17 cellular contexts compared by ENCODE assay signal in genomic region chr1:184937729-184938128, GRCh38. TPM values are rescaled to one million over a fixed set of nuclear protein-coding genes. Genes with fewer than 3 reads are reported as not detected.
DNase-seq lines count a peak whose midpoint lies in the region; ATAC-seq, FAIRE-seq and TF ChIP-seq lines count a peak whose summit lies in the region.
"Had no signal": no experiment of that assay in that cellular context is flagged by ENCODE, and none has a peak within 500 bp of the region (broad histone marks: within the 10 kb centered on the region; RNA-seq: fewer than 3 reads in every experiment).

No MANE protein-coding gene starts in this region.

- no peaks in the 10 kb centered on the region for H3K9me1 ChIP-seq in K562 (ENCODE audit: control insufficient read depth, insufficient read depth, low read length)

- no peak overlapping the region for H3K4me3 Mint-ChIP-seq in stimulated activated memory B cell treated with anti-CD40 and anti-IgM and Interleukin-4, amounts not matched to agents 10 μg/mL and 1 μg/mL and 100 μg/mL, for 72 hours
- H3K4me3 Mint-ChIP-seq: CD8-positive, alpha-beta T cell had no signal

- H3K9me2 ChIP-seq in Karpas-422 (replicated peaks; ENCODE audit: insufficient read depth, low read length): no peaks in the 10 kb centered on the region

- no peak for TF ChIP-seq POLR2A in GM12892 (IDR thresholded peaks at IDR 0.05; ENCODE audit: low read depth, low read length)
- TF ChIP-seq POLR2A in K562 (conservative IDR thresholded peaks at IDR 0.05): no peak

- peak overlapping the region; percentile 9 for H3K4me2 ChIP-seq in Karpas-422 (ENCODE audit: low read depth, low read length, poor library complexity, severe bottlenecking)
- H3K4me2 ChIP-seq in K562 (ENCODE audit: insufficient read depth, low read length): no peak overlapping the region
- H3K4me2 ChIP-seq: BLaER1 treated with 17β-estradiol and CSF1 and Interleukin-3, amounts not matched to agents 10 nM and 100 nM had no signal

- no TSS peak for BruUV-seq in K562 (replicated peaks; lab: Mats Ljungman, UMichigan)

- H3K79me2 ChIP-seq in Karpas-422 (ENCODE audit: low read length): peaks cover 74% of the 10 kb centered on the region
- no peaks in the 10 kb centered on the region; the same call in 2 of the 3 replicates for H3K79me2 ChIP-seq in K562 (ENCODE audit: control insufficient read depth, insufficient read depth, low read length)

- POLR2A ChIA-PET in K562 (lab: Yijun Ruan, JAX): interaction anchor here (0.8 to 1.7 kb wide), 3 partner anchors 8 to 21 kb away, joined by 3 to 4 read pairs (median 3); no protein-coding TSS in a partner anchor

- peaks cover 22% of the 10 kb centered on the region for H3K4me1 Mint-ChIP-seq in stimulated activated memory B cell treated with anti-CD40 and anti-IgM and Interleukin-4, amounts not matched to agents 10 μg/mL and 1 μg/mL and 100 μg/mL, for 72 hours

- no peaks in the 10 kb centered on the region for H4K20me1 ChIP-seq in Karpas-422 (ENCODE audit: insufficient read depth, low read depth, low read length)
- H4K20me1 ChIP-seq in K562 (replicated peaks; ENCODE audit: control insufficient read depth, insufficient read depth, low read length): peaks cover 13% of the 10 kb centered on the region; the same call in 1 of the 2 replicates
- H4K20me1 ChIP-seq: BLaER1 treated with 17β-estradiol and CSF1 and Interleukin-3, amounts not matched to agents 10 nM and 100 nM had no signal

- H3K4me1 ChIP-seq in Karpas-422 (ENCODE audit: low read length) (peaks cover 47% of the 10 kb centered on the region), K562 (replicated peaks in 1 of 2; ENCODE audit: control insufficient read depth in 2 of 2, insufficient read depth in 2 of 2, low read length in 2 of 2) (no peaks in the 10 kb centered on the region), SJCRH30 (no peaks in the 10 kb centered on the region)

- H2AFZ ChIP-seq in Karpas-422 (ENCODE audit: low read length) (no peak overlapping the region), K562 (ENCODE audit: low read depth, low read length) (no peak overlapping the region)

- TF ChIP-seq CTCF in K562 (IDR thresholded peaks at IDR 0.05 in 2 of 3, conservative IDR thresholded peaks at IDR 0.05 in 1 of 3; ENCODE audit: insufficient read depth in 2 of 3, low read depth in 1 of 3, low read length in 3 of 3): no peak

- ATAC-seq in K562: no peak
- no peak for ATAC-seq in stimulated activated memory B cell treated with anti-CD40 and anti-IgM and Interleukin-4, amounts not matched to agents 10 μg/mL and 1 μg/mL and 100 μg/mL, for 72 hours
- ATAC-seq: CD8-positive, alpha-beta T cell; HCT116; PC-3 had no signal

- H3K9me3 ChIP-seq in Karpas-422 (ENCODE audit: low read length) (no peaks in the 10 kb centered on the region), K562 (replicated peaks; ENCODE audit: control insufficient read depth, insufficient read depth, low read depth, low read length) (no peaks in the 10 kb centered on the region), SJCRH30 (replicated peaks) (no peaks in the 10 kb centered on the region)

- TF ChIP-seq RAD21 in K562 (CRISPR knock-in tag; conservative IDR thresholded peaks at IDR 0.05 in 1 of 2, IDR thresholded peaks at IDR 0.05 in 1 of 2): no peak

- H3K4me3 ChIP-seq in Karpas-422 (ENCODE audit: low read length): no peak overlapping the region
- H3K4me3 ChIP-seq in K562: no peak overlapping the region
- H3K4me3 ChIP-seq in SJCRH30: no peak overlapping the region
- H3K4me3 ChIP-seq: BLaER1 treated with 17β-estradiol and CSF1 and Interleukin-3, amounts not matched to agents 10 nM and 100 nM had no signal

- peaks cover 2% of the 10 kb centered on the region for H3K9me3 Mint-ChIP-seq in stimulated activated memory B cell treated with anti-CD40 and anti-IgM and Interleukin-4, amounts not matched to agents 10 μg/mL and 1 μg/mL and 100 μg/mL, for 72 hours

- CTCF ChIA-PET in K562 (lab: Yijun Ruan, JAX; ENCODE audit: low intra/inter-chr PET ratio): no interaction called here

- TF ChIP-seq EP300 in K562 (IDR thresholded peaks at IDR 0.05; ENCODE audit: low read length): no peak

- DNase-seq in GM12892 (ENCODE audit: insufficient read length): no peak
- DNase-seq in Karpas-422: no peak
- DNase-seq in K562 (ENCODE audit: extremely low read depth in 1 of 4, low spot score in 3 of 4): no peak
- no peak for DNase-seq in SJCRH30
- no peak for DNase-seq in urothelium cell line (ENCODE audit: low spot score)
- no peak for DNase-seq in SHP77 treated with DMSO at 0.1 percent for 48 hours (lab: John Stamatoyannopoulos, UW)
- DNase-seq: CD8-positive, alpha-beta T cell; NCI-H1105 treated with DMSO at 0.1 percent for 48 hours; NCI-H1694; NCI-H2081 treated with DMSO at 0.1 percent for 48 hours; NCI-H510A; NCI-H748 treated with DMSO at 0.1 percent for 48 hours; PC-3 had no signal

- peak overlapping the region; percentile 1 for H3K27ac Mint-ChIP-seq in stimulated activated memory B cell treated with anti-CD40 and anti-IgM and Interleukin-4, amounts not matched to agents 10 μg/mL and 1 μg/mL and 100 μg/mL, for 72 hours
- H3K27ac Mint-ChIP-seq: CD8-positive, alpha-beta T cell had no signal

- H3K27me3 ChIP-seq in Karpas-422 (ENCODE audit: low read length) (no peaks in the 10 kb centered on the region), K562 (ENCODE audit: control insufficient read depth in 2 of 2, insufficient read depth in 2 of 2, low read length in 2 of 2) (no peaks in the 10 kb centered on the region), SJCRH30 (no peaks in the 10 kb centered on the region)
- H3K27me3 ChIP-seq: BLaER1 treated with 17β-estradiol and CSF1 and Interleukin-3, amounts not matched to agents 10 nM and 100 nM had no signal

- no peak overlapping the region for H3K9ac ChIP-seq in Karpas-422 (ENCODE audit: low read length)
- H3K9ac ChIP-seq in K562 (ENCODE audit: insufficient read depth in 1 of 2, low read depth in 2 of 2, low read length in 2 of 2): no peak overlapping the region
- H3K9ac ChIP-seq: BLaER1 treated with 17β-estradiol and CSF1 and Interleukin-3, amounts not matched to agents 10 nM and 100 nM had no signal

- peaks cover 6% of the 10 kb centered on the region for H3K36me3 Mint-ChIP-seq in stimulated activated memory B cell treated with anti-CD40 and anti-IgM and Interleukin-4, amounts not matched to agents 10 μg/mL and 1 μg/mL and 100 μg/mL, for 72 hours
- H3K36me3 Mint-ChIP-seq: CD8-positive, alpha-beta T cell had no signal

- FAIRE-seq in GM12892 (lab: Jason Lieb, UNC) (peak; percentile 9), K562 (lab: Jason Lieb, UNC) (no peak), urothelium cell line (lab: Jason Lieb, UNC) (no peak)

- intact Hi-C loops in K562 (cut with micrococcal nuclease): no loop called here

- WGBS in K562 (ENCODE audit: insufficient coverage, low coverage, missing lambda C conversion rate): 48% methylated on average over 4 of the region's 4 CpGs

- H3K27ac ChIP-seq in Karpas-422 (ENCODE audit: low read length): no peak overlapping the region
- H3K27ac ChIP-seq in K562 (ENCODE audit: extremely low read depth, low read depth, low read length): no peak overlapping the region
- no peak overlapping the region for H3K27ac ChIP-seq in SJCRH30
- H3K27ac ChIP-seq: BLaER1 treated with 17β-estradiol and CSF1 and Interleukin-3, amounts not matched to agents 10 nM and 100 nM; RWPE1 had no signal

- in situ Hi-C loops in K562 (cut with MboI): no loop called here

- H3K36me3 ChIP-seq in Karpas-422 (ENCODE audit: insufficient read depth, low read length) (no peaks in the 10 kb centered on the region), K562 (ENCODE audit: control insufficient read depth, insufficient read depth, low read length) (no peaks in the 10 kb centered on the region), SJCRH30 (no peaks in the 10 kb centered on the region)

- H3K27me3 Mint-ChIP-seq in stimulated activated memory B cell treated with anti-CD40 and anti-IgM and Interleukin-4, amounts not matched to agents 10 μg/mL and 1 μg/mL and 100 μg/mL, for 72 hours: no peaks in the 10 kb centered on the region

TF ChIP-seq in K562, 482 proteins besides CTCF, POLR2A, EP300 and RAD21:
- TF ChIP-seq C11orf30 (IDR thresholded peaks at IDR 0.05; ENCODE audit: low read depth) (no peak), RBM25 (IDR thresholded peaks at IDR 0.05; ENCODE audit: low read depth, low read length, severe bottlenecking) (peak; percentile 27)

RNA-seq across cellular contexts. Expression of gene NIBAN1, which starts 36.6 kb away (rescaled TPM):
- 31.5 TPM for polyA plus RNA-seq in GM12892 (2012; ENCODE audit: missing spikeins)
- 26.1 and 31.2 TPM in 2 replicates for total RNA-seq in Karpas-422 (2014; rRNA removed; shearing (Covaris generic); ENCODE audit: low replicate concordance)
- 5.4 and 20.3 TPM in 2 replicates for total RNA-seq in K562 (2011; cell fraction: chromatin; rRNA removed; ENCODE audit: low replicate concordance)
- total RNA-seq in K562 (2011; cell fraction: nucleolus; rRNA removed): 3.2 and 5.7 TPM in 2 replicates
- total RNA-seq in K562 (2011; cell fraction: nucleoplasm; rRNA removed): 10.4 and 16.7 TPM in 2 replicates
- total RNA-seq in K562 (2014; rRNA removed): 16.2 and 17.8 TPM in 2 replicates
- 19.8 and 25.5 TPM in 2 replicates for total RNA-seq in K562 (2014; rRNA removed; fragmentation: Illumina TruSeq; extraction: Trizol)
- total RNA-seq in K562 (2015; rRNA removed; fragmentation: Illumina TruSeq; extraction: Trizol): 15.3 and 15.9 TPM in 2 replicates
- 20.4 and 26.6 TPM in 2 replicates for total RNA-seq in K562 (2021)
- polyA plus RNA-seq in K562 (2011; rRNA removed): 1.5 and 2.6 TPM in 2 replicates
- 0.73 and 1.7 TPM in 2 replicates for polyA plus RNA-seq in K562 (2011; cell fraction: cytosol; rRNA removed)
- polyA plus RNA-seq in K562 (2011; cell fraction: nucleus; rRNA removed): 2.3 and 4.7 TPM in 2 replicates
- polyA plus RNA-seq in K562 (2012): 12.0 and 48.0 TPM in 2 replicates
- polyA plus RNA-seq in K562 (2014; fragmentation: Illumina TruSeq; extraction: Trizol): 19.3 and 20.3 TPM in 2 replicates
- polyA plus RNA-seq in K562 (2014; fragmentation: Nextera tagmentation; extraction: Ambion mirVana): 1 to 10 TPM; 3.5 TPM
- polyA plus RNA-seq in K562 (2014; rRNA removed): 12.4 and 16.2 TPM in 2 replicates
- 2.2 and 5.9 TPM in 2 replicates for polyA minus RNA-seq in K562 (2011; rRNA and poly(A)+ RNA removed)
- 1.3 and 2.1 TPM in 2 replicates for polyA minus RNA-seq in K562 (2011; cell fraction: cytosol; rRNA and poly(A)+ RNA removed)
- polyA minus RNA-seq in K562 (2011; cell fraction: nucleus; rRNA and poly(A)+ RNA removed): 2.3 and 8.1 TPM in 2 replicates
- total RNA-seq in SJCRH30 (2014; rRNA removed; shearing (Covaris generic)): 0.46 and 0.59 TPM in 2 replicates
